ENCODE assay signal across 34 cellular contexts in the genomic region with DNA sequence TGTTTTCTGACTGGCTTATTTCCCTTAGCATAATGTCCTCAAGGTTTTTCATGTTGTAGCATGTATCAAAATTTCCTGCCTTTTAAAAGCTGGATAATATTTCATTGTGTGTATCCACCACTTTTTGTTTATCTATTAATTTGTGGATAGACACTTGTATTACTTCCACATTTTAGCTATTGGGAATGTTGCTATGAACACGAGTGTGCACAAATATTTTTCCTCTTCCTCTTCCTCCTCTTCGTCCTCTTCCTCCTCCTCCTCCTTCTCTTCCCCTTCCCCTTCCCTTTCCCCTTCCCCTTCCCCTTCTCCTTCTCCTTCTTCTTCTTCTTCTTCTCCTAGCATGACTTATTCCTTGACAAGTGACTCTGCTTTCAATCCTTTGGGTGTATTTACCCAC. TPM values are rescaled to one million over a fixed set of nuclear protein-coding genes. Genes with fewer than 3 reads are reported as not detected.
"Had no signal": no experiment of that assay in that cellular context is flagged by ENCODE, and none has a peak within 500 bp of the region (broad histone marks: within the 10 kb centered on the region; RNA-seq: fewer than 3 reads in every experiment).

No MANE protein-coding gene starts in this region.

- H3K27me3 Mint-ChIP-seq: activated CD8-positive, alpha-beta T cell treated with anti-CD3 and anti-CD28 coated beads for 36 hours; activated naive CD8-positive, alpha-beta T cell treated with anti-CD3 and anti-CD28 coated beads for 36 hours had no signal

- H3K27me3 ChIP-seq: adrenal gland, body of pancreas, brain microvascular endothelial cell had no signal

- H3K4me3 ChIP-seq: adrenal gland, body of pancreas had no signal

- FAIRE-seq: astrocyte, TTC549 had no signal

- H3K27ac Mint-ChIP-seq: activated B cell treated with CpG ODN at 0.5 μM for 24 hours; activated CD4-positive, alpha-beta memory T cell treated with anti-CD3 and anti-CD28 coated beads for 36 hours; activated CD4-positive, alpha-beta T cell treated with anti-CD3 and anti-CD28 coated beads, Interleukin-2, amount 10 ng/mL, durations not matched to agents 24 days and 14 days; activated CD8-positive, alpha-beta T cell treated with anti-CD3 and anti-CD28 coated beads for 36 hours; activated naive CD4-positive, alpha-beta T cell treated with anti-CD3 and anti-CD28 coated beads for 36 hours; activated naive CD4-positive, alpha-beta T cell treated with anti-CD3 and anti-CD28 coated beads, Interleukin-2, amount 50 U/mL, for 72 hours; activated naive CD8-positive, alpha-beta T cell treated with anti-CD3 and anti-CD28 coated beads for 36 hours; activated T-cell treated with anti-CD3 and anti-CD28 coated beads, Interleukin-2, amount 50 U/mL, for 72 hours; activated T-helper 1 cell treated with anti-CD3 and anti-CD28 coated beads, Interleukin-12 subunit alpha, Interleukin-12 subunit beta, Interleukin-2, Interleukin-4 antibody, amounts not matched to agents 30 ng/mL and 10 ng/mL and 1 ng/mL, durations not matched to agents 14 hours and 24 hours and 36 hours; activated T-helper 17 cell treated with anti-CD3 and anti-CD28 coated beads, Interleukin-2, amount 50 U/mL, for 72 hours; T-cell; T-helper 17 cell had no signal

- ATAC-seq: activated CD8-positive, alpha-beta T cell treated with anti-CD3 and anti-CD28 coated beads for 36 hours; activated naive CD4-positive, alpha-beta T cell treated with anti-CD3 and anti-CD28 coated beads, Interleukin-2, amount 50 U/mL, for 72 hours; activated T-cell treated with anti-CD3 and anti-CD28 coated beads, Interleukin-2, amount 50 U/mL, for 4 hours; activated T-cell treated with anti-CD3 and anti-CD28 coated beads, Interleukin-2, amount 50 U/mL, for 72 hours; activated T-helper 17 cell treated with anti-CD3 and anti-CD28 coated beads, Interleukin-2, amount 50 U/mL, for 72 hours; body of pancreas; T-cell; T-helper 17 cell had no signal

- H3K9me3 Mint-ChIP-seq: activated B cell treated with CpG ODN at 0.5 μM for 24 hours; activated CD4-positive, alpha-beta memory T cell treated with anti-CD3 and anti-CD28 coated beads for 36 hours; activated CD8-positive, alpha-beta T cell treated with anti-CD3 and anti-CD28 coated beads for 36 hours; activated naive CD4-positive, alpha-beta T cell treated with anti-CD3 and anti-CD28 coated beads for 36 hours; activated naive CD4-positive, alpha-beta T cell treated with anti-CD3 and anti-CD28 coated beads, Interleukin-2, amount 50 U/mL, for 72 hours; activated naive CD8-positive, alpha-beta T cell treated with anti-CD3 and anti-CD28 coated beads for 36 hours; activated T-cell treated with anti-CD3 and anti-CD28 coated beads, Interleukin-2, amount 50 U/mL, for 4 hours; activated T-cell treated with anti-CD3 and anti-CD28 coated beads, Interleukin-2, amount 50 U/mL, for 72 hours; activated T-helper 1 cell treated with anti-CD3 and anti-CD28 coated beads, Interleukin-12 subunit alpha, Interleukin-12 subunit beta, Interleukin-2, Interleukin-4 antibody, amounts not matched to agents 30 ng/mL and 10 ng/mL and 1 ng/mL, durations not matched to agents 14 hours and 24 hours and 36 hours; activated T-helper 17 cell treated with anti-CD3 and anti-CD28 coated beads, Interleukin-2, amount 50 U/mL, for 72 hours; T-cell had no signal

- H3K27ac ChIP-seq: adrenal gland, body of pancreas, brain microvascular endothelial cell, VCaP had no signal

- H3K4me1 ChIP-seq: body of pancreas had no signal

- H3K36me3 Mint-ChIP-seq: activated CD4-positive, alpha-beta memory T cell treated with anti-CD3 and anti-CD28 coated beads for 36 hours; activated naive CD4-positive, alpha-beta T cell treated with anti-CD3 and anti-CD28 coated beads, Interleukin-2, amount 50 U/mL, for 72 hours; activated naive CD8-positive, alpha-beta T cell treated with anti-CD3 and anti-CD28 coated beads for 36 hours; T-cell had no signal

- H3K9me3 ChIP-seq: adrenal gland, body of pancreas had no signal

- H3K36me3 ChIP-seq: adrenal gland, brain microvascular endothelial cell had no signal

- H3K4me1 Mint-ChIP-seq: activated B cell treated with CpG ODN at 0.5 μM for 24 hours; activated T-helper 17 cell treated with anti-CD3 and anti-CD28 coated beads, Interleukin-2, amount 50 U/mL, for 72 hours; T-cell; T-helper 17 cell had no signal

- H3K4me3 Mint-ChIP-seq: activated B cell treated with CpG ODN at 0.5 μM for 24 hours; activated CD4-positive, alpha-beta memory T cell treated with anti-CD3 and anti-CD28 coated beads for 36 hours; activated CD4-positive, alpha-beta T cell treated with anti-CD3 and anti-CD28 coated beads, Interleukin-2, amount 10 ng/mL, durations not matched to agents 24 days and 14 days; activated CD8-positive, alpha-beta T cell treated with anti-CD3 and anti-CD28 coated beads for 36 hours; activated naive CD4-positive, alpha-beta T cell treated with anti-CD3 and anti-CD28 coated beads for 36 hours; activated naive CD8-positive, alpha-beta T cell treated with anti-CD3 and anti-CD28 coated beads for 36 hours; activated T-cell treated with anti-CD3 and anti-CD28 coated beads, Interleukin-2, amount 50 U/mL, for 4 hours; activated T-cell treated with anti-CD3 and anti-CD28 coated beads, Interleukin-2, amount 50 U/mL, for 72 hours; activated T-helper 1 cell treated with anti-CD3 and anti-CD28 coated beads, Interleukin-12 subunit alpha, Interleukin-12 subunit beta, Interleukin-2, Interleukin-4 antibody, amounts not matched to agents 30 ng/mL and 10 ng/mL and 1 ng/mL, durations not matched to agents 14 hours and 24 hours and 36 hours; activated T-helper 17 cell treated with anti-CD3 and anti-CD28 coated beads, Interleukin-2, amount 50 U/mL, for 72 hours; T-cell; T-helper 17 cell had no signal

- DNase-seq: activated B cell treated with CpG ODN at 0.5 μM for 24 hours; activated CD4-positive, alpha-beta memory T cell treated with anti-CD3 and anti-CD28 coated beads for 36 hours; activated CD4-positive, alpha-beta T cell treated with anti-CD3 and anti-CD28 coated beads for 4 hours; activated CD4-positive, alpha-beta T cell treated with anti-CD3 and anti-CD28 coated beads, Interleukin-2, amount 10 ng/mL, durations not matched to agents 24 days and 14 days; activated CD4-positive, alpha-beta T cell treated with anti-CD3 and anti-CD28 coated beads, Interleukin-2, amount 50 U/mL, for 1 hour; activated CD4-positive, alpha-beta T cell treated with anti-CD3 and anti-CD28 coated beads, Interleukin-2, amount 50 U/mL, for 4 hours; activated CD4-positive, CD25-positive, alpha-beta regulatory T cell treated with anti-CD3 and anti-CD28 coated beads, Interleukin-2, amount 50 U/mL, for 72 hours; activated CD8-positive, alpha-beta memory T cell treated with anti-CD3 and anti-CD28 coated beads, Interleukin-2, amount 50 U/mL, for 4 hours; activated CD8-positive, alpha-beta T cell treated with anti-CD3 and anti-CD28 coated beads for 36 hours; activated effector memory CD4-positive, alpha-beta T cell treated with anti-CD3 and anti-CD28 coated beads, Interleukin-2, amount 50 U/mL, for 16 hours; activated gamma-delta T cell treated with Interleukin-2 at 50 U/mL for 16 hours; activated naive CD4-positive, alpha-beta T cell; activated naive CD4-positive, alpha-beta T cell treated with anti-CD3 and anti-CD28 coated beads for 36 hours; activated naive CD4-positive, alpha-beta T cell treated with anti-CD3 and anti-CD28 coated beads, Interleukin-2, amount 50 U/mL, for 16 hours; activated naive CD8-positive, alpha-beta T cell treated with anti-CD3 and anti-CD28 coated beads for 36 hours; activated T-cell treated with anti-CD3 and anti-CD28 coated beads for 4 hours; activated T-cell treated with anti-CD3 and anti-CD28 coated beads, Interleukin-2, amount 50 U/mL, for 1 hour; activated T-cell treated with anti-CD3 and anti-CD28 coated beads, Interleukin-2, amount 50 U/mL, for 4 hours; activated T-cell treated with anti-CD3 and anti-CD28 coated beads, Interleukin-2, amount 50 U/mL, for 72 hours; adrenal gland; amniotic stem cell; aorta; body of pancreas; brain microvascular endothelial cell; central memory CD4-positive, alpha-beta T cell; T-cell; T-helper 17 cell; T-helper 9 cell had no signal

RNA-seq across cellular contexts. Expression of a gene that starts 51.2 kb away (rescaled TPM):
- total RNA-seq: T-helper 17 cell had no signal
